Comparison of ENCODE assay signal across 11 cellular contexts in the genomic region with DNA sequence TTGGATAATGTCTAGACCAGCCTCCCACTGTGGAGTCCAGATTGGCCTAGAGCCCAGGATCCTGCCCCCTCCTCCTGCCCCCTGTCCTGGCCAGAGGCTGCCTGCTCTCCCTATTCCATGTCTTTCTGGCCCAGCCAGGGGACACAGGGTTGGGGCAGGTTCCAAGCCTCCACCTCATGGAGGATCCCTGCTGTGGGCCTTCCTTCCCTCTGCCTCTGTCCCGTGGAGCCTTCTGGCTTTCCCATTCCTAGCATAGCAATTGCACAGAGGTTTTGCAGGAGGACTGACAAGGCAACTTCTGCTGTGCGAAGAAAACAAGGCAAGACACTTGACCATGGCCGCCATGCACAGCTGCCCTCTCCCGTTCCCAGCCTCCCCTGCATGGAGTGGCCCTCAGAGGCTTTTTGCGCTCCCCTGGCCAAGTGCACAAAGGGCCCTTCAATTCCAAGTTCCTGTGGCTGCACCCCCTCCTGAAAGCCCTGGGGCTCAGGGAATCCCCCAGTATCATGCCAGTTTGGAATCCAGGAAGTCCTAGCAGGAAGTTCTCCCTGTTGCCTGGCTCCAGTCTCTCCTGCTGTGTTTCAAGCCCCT. TPM values are rescaled to one million over a fixed set of nuclear protein-coding genes. Genes with fewer than 3 reads are reported as not detected.
DNase-seq lines count a peak whose midpoint lies in the region; ATAC-seq and TF ChIP-seq lines count a peak whose summit lies in the region.
"Had no signal": no experiment of that assay in that cellular context is flagged by ENCODE, and none has a peak within 500 bp of the region (broad histone marks: within the 10 kb centered on the region; RNA-seq: fewer than 3 reads in every experiment).

No MANE protein-coding gene starts in this region.

- TF ChIP-seq CTCF in Calu3 (IDR thresholded peaks at IDR 0.05; ENCODE audit: unreplicated experiment) (no peak), Peyer's patch (IDR thresholded peaks at IDR 0.05) (no peak), prostate gland (IDR thresholded peaks at IDR 0.05) (no peak), A673 (conservative IDR thresholded peaks at IDR 0.05; ENCODE audit: low read depth, low read length) (no peak), lower leg skin (IDR thresholded peaks at IDR 0.05) (no peak)

- 58% methylated on average over 5 of the region's 5 CpGs for WGBS in prostate gland
- 44 to 52% methylated on average over 5 of the region's 5 CpGs for WGBS in lower leg skin, 2 donors

- no peaks in the 10 kb centered on the region for H3K36me3 ChIP-seq in Peyer's patch
- no peaks in the 10 kb centered on the region for H3K36me3 ChIP-seq in prostate gland
- H3K36me3 ChIP-seq in A673 (ENCODE audit: insufficient read depth, low read length, poor library complexity, severe bottlenecking): no peaks in the 10 kb centered on the region

- TF ChIP-seq POLR2A in Peyer's patch (IDR thresholded peaks at IDR 0.05) (no peak), prostate gland (IDR thresholded peaks at IDR 0.05) (no peak), lower leg skin (IDR thresholded peaks at IDR 0.05) (no peak)

- POLR2A ChIA-PET in A673 (lab: Charles Lee; ENCODE audit: low non-redundant PET): no interaction called here

- H3K27me3 ChIP-seq in Peyer's patch (no peaks in the 10 kb centered on the region), prostate gland (replicated peaks; ENCODE audit: insufficient read depth) (no peaks in the 10 kb centered on the region), A673 (replicated peaks; ENCODE audit: insufficient read depth, low read depth, low read length, poor library complexity) (no peaks in the 10 kb centered on the region)

- H3K4me1 ChIP-seq in Peyer's patch (peaks cover 9 to 61% (median 19%) of the 10 kb centered on the region in 4 donors), prostate gland (replicated peaks) (peaks cover 46% of the 10 kb centered on the region), A673 (ENCODE audit: insufficient read depth, low read length, poor library complexity, severe bottlenecking) (no peaks in the 10 kb centered on the region)

- H3K27ac ChIP-seq in Peyer's patch (peak overlapping the region in 3 of 4 donors; percentile 83 to 90 (median 86)), epithelial cell of prostate (peak overlapping the region; percentile 100), prostate gland (peak overlapping the region; percentile 92 to 96), A673 (ENCODE audit: low read depth, low read length, poor library complexity, severe bottlenecking) (no peak overlapping the region)

- no peaks in the 10 kb centered on the region for H3K9me3 Mint-ChIP-seq in Calu3 (ENCODE audit: low read depth, unreplicated experiment)
- no peaks in the 10 kb centered on the region for H3K9me3 Mint-ChIP-seq in activated naive CD4-positive, alpha-beta T cell treated with anti-CD3 and anti-CD28 coated beads, Interleukin-2, amount 50 U/mL, for 72 hours

- DNase-seq in Calu3: no peak
- DNase-seq in Peyer's patch: no peak
- no peak for DNase-seq in epithelial cell of prostate (ENCODE audit: low read depth, low spot score)
- DNase-seq in prostate gland (ENCODE audit: low spot score): no peak
- no peak for DNase-seq in A673 (ENCODE audit: low spot score)
- no peak for DNase-seq in activated naive CD4-positive, alpha-beta T cell treated with anti-CD3 and anti-CD28 coated beads, Interleukin-2, amount 50 U/mL, for 72 hours (ENCODE audit: low spot score in 2 of 2)
- DNase-seq in lower leg skin (ENCODE audit: low spot score in 2 of 2): no peak
- DNase-seq: C1 segment of cervical spinal cord, NCI-H2081 treated with DMSO at 0.1 percent for 48 hours, T1000 had no signal

- peaks cover 47% of the 10 kb centered on the region for H3K36me3 Mint-ChIP-seq in Calu3 (ENCODE audit: insufficient read depth, unreplicated experiment)
- H3K36me3 Mint-ChIP-seq in activated naive CD4-positive, alpha-beta T cell treated with anti-CD3 and anti-CD28 coated beads, Interleukin-2, amount 50 U/mL, for 72 hours: no peaks in the 10 kb centered on the region

- H3K27me3 Mint-ChIP-seq in Calu3 (ENCODE audit: unreplicated experiment): no peaks in the 10 kb centered on the region

- ATAC-seq in HG03442 (IDR thresholded peaks at IDR 0.05; ENCODE audit: unreplicated experiment): no peak
- no peak for ATAC-seq in activated naive CD4-positive, alpha-beta T cell treated with anti-CD3 and anti-CD28 coated beads, Interleukin-2, amount 50 U/mL, for 72 hours

- intact Hi-C loops in Calu3 (cut with micrococcal nuclease; ENCODE audit: unreplicated experiment): loop anchor here (5.0 to 10.0 kb wide), 2 partner anchors 435 to 733 kb away; no protein-coding TSS in a partner anchor
- intact Hi-C loops in prostate gland (cut with DNase I): loop anchor here (10.0 kb wide), 2 partner anchors 355 to 835 kb away; no protein-coding TSS in a partner anchor
- intact Hi-C loops in A673 (cut with micrococcal nuclease; ENCODE audit: unreplicated experiment): loop anchor here (10.0 kb wide), 1 partner anchor 435 kb away; no protein-coding TSS in a partner anchor
- intact Hi-C loops in lower leg skin (cut with DNase I; ENCODE audit: low total_unique reads): loop anchor here (5.0 kb wide), 1 partner anchor 223 kb away; no protein-coding TSS in a partner anchor

- peak overlapping the region; percentile 7 for H3K4me3 Mint-ChIP-seq in Calu3 (ENCODE audit: low read depth, unreplicated experiment)

- H3K9me3 ChIP-seq in Peyer's patch (no peaks in the 10 kb centered on the region), prostate gland (no peaks in the 10 kb centered on the region), A673 (ENCODE audit: low read depth, low read length, poor library complexity, severe bottlenecking) (no peaks in the 10 kb centered on the region)

- peaks cover 51% of the 10 kb centered on the region for H3K4me1 Mint-ChIP-seq in Calu3 (ENCODE audit: low read depth, unreplicated experiment)

- H3K4me3 ChIP-seq in Peyer's patch (no peak overlapping the region), prostate gland (no peak overlapping the region), A673 (ENCODE audit: low read depth, low read length, poor library complexity, severe bottlenecking) (no peak overlapping the region), lower leg skin (ENCODE audit: low read depth, poor library complexity, severe bottlenecking) (no peak overlapping the region)

- CTCF ChIA-PET in Calu3 (lab: Charles Lee): interaction anchor here (0.6 kb wide), 1 partner anchor 730 kb away, joined by 5 read pairs; no protein-coding TSS in a partner anchor
- CTCF ChIA-PET in A673 (lab: Charles Lee): interaction anchor here (1.0 kb wide), 1 partner anchor 178 kb away, joined by 5 read pairs; no protein-coding TSS in a partner anchor

- peak overlapping the region; percentile 100 for H3K27ac Mint-ChIP-seq in Calu3 (ENCODE audit: unreplicated experiment)
- H3K27ac Mint-ChIP-seq in activated naive CD4-positive, alpha-beta T cell treated with anti-CD3 and anti-CD28 coated beads, Interleukin-2, amount 50 U/mL, for 72 hours: no peak overlapping the region

- BruUV-seq in Calu3 (replicated peaks; lab: Mats Ljungman, UMichigan): no TSS peak
- BruUV-seq in A673 (replicated peaks; lab: Mats Ljungman, UMichigan): no TSS peak

RNA-seq across cellular contexts. Expression of a gene that starts 42.1 kb away (rescaled TPM):
- 32.7 and 45.5 TPM in 2 replicates for total RNA-seq in Calu3 (2022)
- under 1 TPM in 2 of 4 donors, not detected in 2; 0.13 to 0.38 TPM for total RNA-seq in Peyer's patch
- total RNA-seq in prostate gland: 1 to 10 TPM; 1.9 to 3.7 TPM
- 0.33 and 1.0 TPM in 2 replicates for total RNA-seq in A673 (2021)
- not detected for total RNA-seq in activated naive CD4-positive, alpha-beta T cell treated with anti-CD3 and anti-CD28 coated beads, Interleukin-2, amount 50 U/mL, for 72 hours
- 100 to 1,000 TPM; 269 to 349 (median 275) TPM for total RNA-seq in lower leg skin
